In the genomic region with DNA sequence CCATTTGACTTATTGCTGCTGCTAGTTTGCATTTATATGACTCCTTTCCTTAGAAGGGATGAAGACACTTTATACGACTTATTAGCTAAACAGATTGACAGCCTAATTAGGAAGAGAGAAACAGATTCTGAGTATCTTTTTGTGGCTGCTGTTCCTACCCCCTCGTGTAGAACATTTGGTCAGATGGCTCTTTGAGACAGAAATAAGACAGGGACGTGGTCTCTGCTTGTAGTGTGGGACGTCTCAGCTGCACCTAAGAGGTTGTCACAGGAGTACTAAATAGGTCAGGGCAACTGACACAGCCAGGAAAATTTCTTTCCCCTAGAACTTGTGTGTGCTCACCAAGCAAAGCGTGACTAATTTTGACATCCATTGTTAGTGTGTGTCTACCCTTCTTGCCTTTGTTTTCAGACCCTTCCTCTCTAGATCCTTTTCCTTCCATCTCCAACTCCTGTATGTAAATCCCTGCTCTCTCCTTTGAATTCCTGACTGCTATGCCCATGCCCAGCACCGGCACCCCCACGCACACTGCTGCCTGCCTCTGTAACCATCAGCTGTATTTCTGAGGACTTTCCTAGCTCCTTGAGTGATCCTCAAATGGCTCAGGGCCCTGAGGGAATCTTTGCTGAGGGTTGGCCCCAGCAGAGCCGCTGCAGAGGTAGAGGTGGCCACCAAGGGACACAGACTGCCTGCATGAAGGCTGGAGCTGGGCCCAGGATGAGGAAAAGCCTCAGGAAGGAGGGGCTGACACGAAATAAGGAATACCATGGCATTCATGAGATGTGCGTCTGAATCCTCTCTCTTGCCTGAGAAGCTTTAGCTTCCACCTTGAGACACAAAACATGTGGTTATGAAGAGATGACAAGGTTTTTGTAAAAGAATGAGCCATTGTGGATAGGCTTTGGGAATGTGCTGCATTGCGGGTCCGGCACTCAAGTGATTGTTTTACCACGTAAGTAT, we compare ENCODE assay signal across 10 cellular contexts.
A peak's percentile ranks its signal among the peaks of the same experiment; 100 is the strongest.
DNase-seq lines count a peak whose midpoint lies in the region; ATAC-seq and TF ChIP-seq lines count a peak whose summit lies in the region.
"Had no signal": no experiment of that assay in that cellular context is flagged by ENCODE, and none has a peak within 500 bp of the region (broad histone marks: within the 10 kb centered on the region; RNA-seq: fewer than 3 reads in every experiment).

No MANE protein-coding gene starts in this region.

- no peaks in the 10 kb centered on the region for H3F3A ChIP-seq in PC-9 (ENCODE audit: insufficient read depth, low read depth)

- POLR2A ChIA-PET in PC-9 (lab: Charles Lee; ENCODE audit: unreplicated experiment) = no interaction called here

- H3K4me2 ChIP-seq in PC-9 = no peak overlapping the region

- H3K9me3 ChIP-seq in HUES6 (ENCODE audit: control insufficient read depth, insufficient read depth, low read depth, low read length) (no peaks in the 10 kb centered on the region), colonic mucosa (no peaks in the 10 kb centered on the region), PC-9 (ENCODE audit: insufficient read depth, low read depth) (no peaks in the 10 kb centered on the region)

- intact Hi-C loops in colonic mucosa (cut with DNase I) = no loop called here
- intact Hi-C loops in PC-9 (cut with micrococcal nuclease; ENCODE audit: unreplicated experiment) = no loop called here

- no peaks in the 10 kb centered on the region for H3K79me2 ChIP-seq in PC-9 (ENCODE audit: low read depth)

- H3K27ac ChIP-seq in HUES6 (ENCODE audit: low read depth, low read length) (no peak overlapping the region), colonic mucosa (peak overlapping the region; percentile 30), PC-9 (no peak overlapping the region)

- no peak overlapping the region for H2AFZ ChIP-seq in PC-9

- H3K4me3 ChIP-seq in HUES6 (ENCODE audit: low read depth, low read length) = no peak overlapping the region
- no peak overlapping the region for H3K4me3 ChIP-seq in colonic mucosa
- no peak overlapping the region for H3K4me3 ChIP-seq in PC-9

- no peak for ATAC-seq in esophagus mucosa
- ATAC-seq: SK-N-SH treated with all-trans-retinoic acid at 6 μM for 48 hours had no signal

- H3K4me1 ChIP-seq in HUES6 (ENCODE audit: control insufficient read depth, insufficient read depth, low read length) = peaks cover 22% of the 10 kb centered on the region
- H3K4me1 ChIP-seq in colonic mucosa = no peaks in the 10 kb centered on the region
- no peaks in the 10 kb centered on the region for H3K4me1 ChIP-seq in PC-9 (replicated peaks; ENCODE audit: insufficient read depth)

- H3K36me3 ChIP-seq in HUES6 (ENCODE audit: control insufficient read depth, insufficient read depth, low read length) (no peaks in the 10 kb centered on the region), colonic mucosa (no peaks in the 10 kb centered on the region), PC-9 (ENCODE audit: low read depth) (no peaks in the 10 kb centered on the region)

- CTCF ChIA-PET in PC-9 (lab: Charles Lee) = no interaction called here

- BruUV-seq in PC-9 (replicated peaks; lab: Mats Ljungman, UMichigan) = no TSS peak

- H3K27me3 ChIP-seq in HUES6 (ENCODE audit: control insufficient read depth, insufficient read depth, low read length) (no peaks in the 10 kb centered on the region), colonic mucosa (no peaks in the 10 kb centered on the region), PC-9 (ENCODE audit: insufficient read depth, low read depth) (no peaks in the 10 kb centered on the region)

- H4K20me1 ChIP-seq in PC-9 (ENCODE audit: insufficient read depth) = no peaks in the 10 kb centered on the region

- peak; percentile 22 for DNase-seq in stimulated activated naive CD4-positive, alpha-beta T cell treated with Interleukin-2 at 50 U/mL for 16 hours (lab: John Stamatoyannopoulos, UW)
- DNase-seq in stimulated activated naive CD4-positive, alpha-beta T cell (lab: John Stamatoyannopoulos, UW) = no peak
- DNase-seq in colonic mucosa (no peak), amniotic stem cell (lab: John Stamatoyannopoulos, UW) (no peak), NCI-H526 (lab: John Stamatoyannopoulos, UW) (no peak), PC-9 (no peak)
- DNase-seq: NCI-H2081 had no signal

- TF ChIP-seq CTCF in colonic mucosa (IDR thresholded peaks at IDR 0.05) = no peak
- no peak for TF ChIP-seq CTCF in PC-9 (conservative IDR thresholded peaks at IDR 0.05)

- no peaks in the 10 kb centered on the region for H3K9me2 ChIP-seq in PC-9 (ENCODE audit: insufficient read depth)

- H3K9ac ChIP-seq in HUES6 (ENCODE audit: low read length) = peak overlapping the region; percentile 9
- no peak overlapping the region for H3K9ac ChIP-seq in colonic mucosa (ENCODE audit: low read depth in 2 of 2, low read length in 2 of 2)
